In genomic region chr3:131361464-131362421, GRCh38 we compare ENCODE assay signal across 8 cellular contexts. TPM values are rescaled to one million over a fixed set of nuclear protein-coding genes. Genes with fewer than 3 reads are reported as not detected.
DNase-seq lines count a peak whose midpoint lies in the region; ATAC-seq and TF ChIP-seq lines count a peak whose summit lies in the region.

No MANE protein-coding gene starts in this region.

- TF ChIP-seq EP300 in sigmoid colon (IDR thresholded peaks at IDR 0.05), result no peak

- intact Hi-C loops in breast epithelium (cut with DNase I; ENCODE audit: low total_unique reads) (no loop called here), sigmoid colon (cut with DNase I) (no loop called here)

- peak; percentile 69 for ATAC-seq in GM21576 (IDR thresholded peaks at IDR 0.05; ENCODE audit: unreplicated experiment)

- TF ChIP-seq CTCF in breast epithelium (IDR thresholded peaks at IDR 0.05) (no peak), sigmoid colon (IDR thresholded peaks at IDR 0.05) (no peak)

- H3K27me3 ChIP-seq in breast epithelium (no peaks in the 10 kb centered on the region), iPS-15b (ENCODE audit: control insufficient read depth, insufficient read depth, low read length) (no peaks in the 10 kb centered on the region), sigmoid colon (no peaks in the 10 kb centered on the region)

- H3K9me3 ChIP-seq in breast epithelium (no peaks in the 10 kb centered on the region), iPS-15b (ENCODE audit: control insufficient read depth, insufficient read depth, low read length) (no peaks in the 10 kb centered on the region), sigmoid colon (no peaks in the 10 kb centered on the region)

- peak overlapping the region; percentile 81 for H3K9ac ChIP-seq in iPS-15b (ENCODE audit: low read depth, low read length)

- TF ChIP-seq POLR2A in breast epithelium (IDR thresholded peaks at IDR 0.05) (no peak), sigmoid colon (IDR thresholded peaks at IDR 0.05) (peak; percentile 13 to 66)

- DNase-seq in DMS53 treated with DMSO at 0.1 percent for 48 hours (lab: John Stamatoyannopoulos, UW; ENCODE audit: unreplicated experiment) (peak; percentile 91), NCI-H146 (lab: John Stamatoyannopoulos, UW) (peak; percentile 95), breast epithelium (ENCODE audit: low spot score in 2 of 2) (peak; percentile 79 to 90), sigmoid colon (peak; percentile 86), NCI-H82 treated with DMSO at 0.1 percent for 48 hours (lab: John Stamatoyannopoulos, UW; ENCODE audit: unreplicated experiment) (no peak), GDM1 (lab: John Stamatoyannopoulos, UW) (no peak)

- H3K27ac ChIP-seq in breast epithelium, result peak overlapping the region; percentile 61 to 84
- peak overlapping the region; percentile 53 to 76 (median 64) for H3K27ac ChIP-seq in sigmoid colon

- H3K36me3 ChIP-seq in breast epithelium (no peaks in the 10 kb centered on the region), iPS-15b (ENCODE audit: control insufficient read depth, insufficient read depth, low read length) (no peaks in the 10 kb centered on the region), sigmoid colon (no peaks in the 10 kb centered on the region)

- H3K4me3 ChIP-seq in breast epithelium (peak overlapping the region; percentile 44 to 76 (median 52)), iPS-15b (ENCODE audit: low read depth, low read length) (peak overlapping the region; percentile 85), sigmoid colon (peak overlapping the region; percentile 36 to 62 (median 53))

- WGBS in sigmoid colon, 2 donors, result 2 to 8% methylated on average over 64 of the region's 64 CpGs

- H3K4me1 ChIP-seq in breast epithelium (no peaks in the 10 kb centered on the region), iPS-15b (ENCODE audit: control insufficient read depth, insufficient read depth, low read length) (peaks cover 4% of the 10 kb centered on the region), sigmoid colon (peaks cover 0 to 12% (median 4%) of the 10 kb centered on the region in 4 donors)

RNA-seq across cellular contexts. Expression of gene NUDT16, which starts 19.8 kb away (rescaled TPM):
- total RNA-seq in breast epithelium, result 10 to 100 TPM; 20.3 to 86.7 (median 27.2) TPM
- 10 to 100 TPM; 17.6 to 26.0 (median 21.8) TPM for total RNA-seq in sigmoid colon
- 10 to 100 TPM; 28.2 to 36.2 (median 36.1) TPM for polyA plus RNA-seq in sigmoid colon

Comparison
In these comparisons a context has a peak if more than half of its experiments do, and no peak if none do; other contexts are left out.
1. DNase-seq: peak in DMS53 treated with DMSO at 0.1 percent for 48 hours (single experiment), NCI-H146 (single experiment), breast epithelium (2 of 2) and sigmoid colon (single experiment); none in NCI-H82 treated with DMSO at 0.1 percent for 48 hours (single experiment) and GDM1 (single experiment).
2. Peak in every context shown above with its lines, with median percentiles within 50 percentile points of each other: H3K4me3 ChIP-seq.